ENCODE assay signal across 9 cellular contexts in the genomic region with DNA sequence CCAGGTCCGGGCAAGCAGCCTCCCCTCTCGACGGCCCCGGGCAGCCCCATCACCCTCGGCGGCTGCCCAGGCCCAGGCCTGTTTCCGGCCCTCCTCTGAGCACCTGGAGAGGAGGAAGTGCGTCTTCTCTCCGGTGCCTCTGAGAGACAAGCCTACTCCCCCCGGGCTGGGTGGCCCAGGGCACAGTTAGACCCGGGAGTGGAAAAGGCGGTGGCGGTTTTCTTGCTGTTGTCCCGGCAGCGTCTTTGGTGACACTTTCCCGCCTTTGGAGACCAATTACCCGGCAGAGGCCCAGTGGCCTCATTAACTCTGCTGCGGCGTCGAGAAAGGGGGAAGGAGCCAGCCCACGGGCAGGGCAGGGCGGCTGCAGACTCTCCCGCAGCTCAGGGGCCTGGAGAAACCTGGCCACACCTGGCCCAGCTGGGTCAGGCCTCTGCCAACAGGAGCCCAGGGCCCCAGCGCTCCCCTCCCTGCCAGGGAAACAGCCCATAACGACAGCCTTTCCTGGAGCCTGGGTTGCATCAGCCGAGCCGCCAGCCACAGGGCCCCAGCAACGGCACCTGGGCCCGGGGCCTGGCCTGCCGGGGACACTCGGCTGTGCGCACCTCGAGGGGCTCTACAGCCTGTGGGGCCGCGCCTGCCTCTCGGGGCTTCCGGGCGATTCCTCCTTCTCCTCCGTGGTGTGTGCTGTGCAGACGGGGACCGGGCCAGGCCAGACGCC. TPM values are rescaled to one million over a fixed set of nuclear protein-coding genes. Genes with fewer than 3 reads are reported as not detected.
DNase-seq lines count a peak whose midpoint lies in the region; ATAC-seq and TF ChIP-seq lines count a peak whose summit lies in the region.
"Had no signal": no experiment of that assay in that cellular context is flagged by ENCODE, and none has a peak within 500 bp of the region (broad histone marks: within the 10 kb centered on the region; RNA-seq: fewer than 3 reads in every experiment).

No MANE protein-coding gene starts in this region.

- H3K4me1 ChIP-seq in Peyer's patch (peaks cover 9 to 33% (median 20%) of the 10 kb centered on the region in 4 donors), uterus (no peaks in the 10 kb centered on the region)

- ATAC-seq in HG03135 (IDR thresholded peaks at IDR 0.05; ENCODE audit: unreplicated experiment), result peak; percentile 69
- peak; percentile 16 for ATAC-seq in sciatic nerve
- ATAC-seq in HG02642 (IDR thresholded peaks at IDR 0.05; ENCODE audit: poor library complexity, unreplicated experiment), result no peak

- intact Hi-C loops in sciatic nerve (cut with DNase I) (no loop called here), uterus (cut with DNase I; ENCODE audit: low total_unique reads) (no loop called here)

- TF ChIP-seq CTCF in Peyer's patch (IDR thresholded peaks at IDR 0.05) (no peak), uterus (IDR thresholded peaks at IDR 0.05) (no peak)

- H3K27ac ChIP-seq in Peyer's patch, result peak overlapping the region; percentile 85 to 97 (median 91)
- H3K27ac ChIP-seq in uterus, result no peak overlapping the region

- H3K9me3 ChIP-seq in Peyer's patch (no peaks in the 10 kb centered on the region), uterus (no peaks in the 10 kb centered on the region)

- no peaks in the 10 kb centered on the region for H3K36me3 ChIP-seq in Peyer's patch
- no peaks in the 10 kb centered on the region for H3K36me3 ChIP-seq in uterus

- TF ChIP-seq POLR2A in Peyer's patch (IDR thresholded peaks at IDR 0.05) (peak; percentile 42 to 47), uterus (IDR thresholded peaks at IDR 0.05) (no peak)

- H3K27me3 ChIP-seq in Peyer's patch (no peaks in the 10 kb centered on the region), uterus (no peaks in the 10 kb centered on the region)

- H3K4me3 ChIP-seq in Peyer's patch (peak overlapping the region; percentile 1 to 50 (median 23)), uterus (no peak overlapping the region)

- DNase-seq in Peyer's patch (peak; percentile 81 to 90 (median 87)), sciatic nerve (ENCODE audit: low spot score) (no peak), pons (ENCODE audit: low spot score) (no peak), SIG-M5 treated with dmso at 0.1 percent for 504 hours (lab: John Stamatoyannopoulos, UW; ENCODE audit: unreplicated experiment) (no peak), uterus (no peak)
- peak; percentile 56 for DNase-seq in activated naive CD4-positive, alpha-beta T cell treated with anti-CD3 and anti-CD28 coated beads, Interleukin-2, amount 50 U/mL, for 16 hours

RNA-seq across cellular contexts. Expression of a gene that starts 28.4 kb away (rescaled TPM):
- total RNA-seq in Peyer's patch (10 to 100 TPM; 14.0 to 32.0 (median 22.7) TPM), sciatic nerve (12.0 TPM), uterus (10 to 100 TPM in 3 of 4 donors, 1 to 10 TPM in 1; 4.9 to 20.0 (median 17.9) TPM)

RNA-seq across cellular contexts. Expression of a gene that starts 29.4 kb away (rescaled TPM):
- total RNA-seq in Peyer's patch (1 to 10 TPM in 3 of 4 donors, not detected in 1; 1.6 to 3.6 (median 1.8) TPM), sciatic nerve (0.71 TPM), uterus (under 1 TPM in 2 of 4 donors, not detected in 2; 0.35 to 0.51 TPM)
- total RNA-seq: liver had no signal

Comparison
In these comparisons a context has a peak if more than half of its experiments do, and no peak if none do; other contexts are left out.
1. DNase-seq: peak in Peyer's patch (3 of 3) and activated naive CD4-positive, alpha-beta T cell treated with anti-CD3 and anti-CD28 coated beads, Interleukin-2, amount 50 U/mL, for 16 hours (single experiment); none in sciatic nerve (single experiment), pons (single experiment), SIG-M5 treated with dmso at 0.1 percent for 504 hours (single experiment) and uterus (0 of 2).
2. H3K27ac ChIP-seq: peak in Peyer's patch (4 of 4); none in uterus (0 of 2).
3. H3K4me3 ChIP-seq: peak in Peyer's patch (4 of 4); none in uterus (0 of 2).
4. POLR2A ChIP-seq: peak in Peyer's patch (2 of 2); none in uterus (0 of 2).